Comparison of ENCODE assay signal across 23 cellular contexts in genomic region chr7:96040250-96040772, GRCh38.
DNase-seq lines count a peak whose midpoint lies in the region; ATAC-seq and TF ChIP-seq lines count a peak whose summit lies in the region.
"Had no signal": no experiment of that assay in that cellular context is flagged by ENCODE, and none has a peak within 500 bp of the region (broad histone marks: within the 10 kb centered on the region; RNA-seq: fewer than 3 reads in every experiment).

No MANE protein-coding gene starts in this region.

- ATAC-seq in WTC11 = peak; percentile 71
- ATAC-seq: GM12878, HCT116, Right ventricle myocardium inferior had no signal

- no peak overlapping the region for H3K27ac ChIP-seq in neural progenitor cell
- H3K27ac ChIP-seq: GM23248 had no signal

- H3K9me3 ChIP-seq in neural progenitor cell (ENCODE audit: low read depth) = no peaks in the 10 kb centered on the region

- no peaks in the 10 kb centered on the region for H3K4me1 ChIP-seq in neural progenitor cell

- H3K27ac Mint-ChIP-seq in WTC11 (no peak overlapping the region), neural progenitor cell (no peak overlapping the region)
- H3K27ac Mint-ChIP-seq: B cell; CD4-positive, CD25-positive, alpha-beta regulatory T cell had no signal

- H3K36me3 Mint-ChIP-seq in WTC11 (no peaks in the 10 kb centered on the region), neural progenitor cell (no peaks in the 10 kb centered on the region)
- H3K36me3 Mint-ChIP-seq: CD4-positive, CD25-positive, alpha-beta regulatory T cell had no signal

- H3K4me3 Mint-ChIP-seq in WTC11 = no peak overlapping the region
- H3K4me3 Mint-ChIP-seq in neural progenitor cell = no peak overlapping the region
- H3K4me3 Mint-ChIP-seq: B cell had no signal

- H3F3A ChIP-seq in neural progenitor cell (ENCODE audit: low read depth) = no peaks in the 10 kb centered on the region

- POLR2A ChIA-PET in WTC11 (lab: Charles Lee) = interaction anchor here (0.8 kb wide), 1 partner anchor 118 kb away, joined by 3 read pairs; no protein-coding TSS in a partner anchor

- peak overlapping the region; percentile 34 for H2AFZ ChIP-seq in neural progenitor cell (replicated peaks)
- H2AFZ ChIP-seq: GM23248 had no signal

- TF ChIP-seq CTCF in WTC11 (IDR thresholded peaks at IDR 0.05) (no peak), neural progenitor cell (IDR thresholded peaks at IDR 0.05) (no peak)

- H3K9me3 Mint-ChIP-seq in WTC11 = no peaks in the 10 kb centered on the region
- H3K9me3 Mint-ChIP-seq in neural progenitor cell = no peaks in the 10 kb centered on the region

- H3K27me3 Mint-ChIP-seq in WTC11 (ENCODE audit: low read depth) = no peaks in the 10 kb centered on the region
- no peaks in the 10 kb centered on the region for H3K27me3 Mint-ChIP-seq in neural progenitor cell (ENCODE audit: insufficient read depth, low read depth)

- no peaks in the 10 kb centered on the region for H3K79me2 ChIP-seq in neural progenitor cell (ENCODE audit: low read depth)

- no peaks in the 10 kb centered on the region for H3K27me3 ChIP-seq in neural progenitor cell

- H3K4me1 Mint-ChIP-seq in WTC11 (peaks cover 4% of the 10 kb centered on the region; the same call in 1 of the 2 replicates), neural progenitor cell (peaks cover 2% of the 10 kb centered on the region)
- H3K4me1 Mint-ChIP-seq: B cell; CD4-positive, CD25-positive, alpha-beta regulatory T cell had no signal

- H4K20me1 ChIP-seq in neural progenitor cell (ENCODE audit: low read depth) = no peaks in the 10 kb centered on the region

- no peak overlapping the region for H3K9ac ChIP-seq in neural progenitor cell
- H3K9ac ChIP-seq: GM23248 had no signal

- DNase-seq in NCI-H187 treated with DMSO at 0.1 percent for 48 hours (lab: John Stamatoyannopoulos, UW) (peak; percentile 41), NCI-H187 (lab: John Stamatoyannopoulos, UW) (no peak), NCI-H1694 treated with DMSO at 0.1 percent for 48 hours (lab: John Stamatoyannopoulos, UW) (peak; percentile 54), WTC11 (ENCODE audit: low spot score) (no peak), neural progenitor cell (ENCODE audit: low spot score) (no peak), NCI-H2081 (lab: John Stamatoyannopoulos, UW) (no peak), kidney tubule cell (ENCODE audit: low spot score) (no peak)
- no peak for DNase-seq in activated CD4-positive, CD25-positive, alpha-beta regulatory T cell treated with anti-CD3 and anti-CD28 coated beads, Interleukin-2, amount 50 U/mL, for 72 hours
- DNase-seq: CD4-positive, CD25-positive, alpha-beta regulatory T cell; COR-L47; EL; GM23248; IMR-90; Kasumi-1; MM.1S; NCI-H1092; NCI-H2081 treated with DMSO at 0.1 percent for 48 hours; NCI-H526 treated with DMSO at 0.1 percent for 48 hours; NK-92 treated with Interleukin-12 subunit alpha and Interleukin-12 subunit beta, amount 100 ng/mL, for 24 hours had no signal

- no peak overlapping the region for H3K4me2 ChIP-seq in neural progenitor cell

- no peak overlapping the region for H3K4me3 ChIP-seq in neural progenitor cell
- H3K4me3 ChIP-seq: GM12878, GM23248 had no signal

- CTCF ChIA-PET in WTC11 (lab: Charles Lee) = no interaction called here

- H3K36me3 ChIP-seq in neural progenitor cell = no peaks in the 10 kb centered on the region

TF ChIP-seq in WTC11, 78 proteins besides CTCF, POLR2A, EP300 and RAD21:
- no peak for TF ChIP-seq ZNF281 (CRISPR knock-in tag; IDR thresholded peaks at IDR 0.05)
- TF ChIP-seq NFYB (CRISPR knock-in tag; conservative IDR thresholded peaks at IDR 0.05; ENCODE audit: low read depth) = no peak
- TF ChIP-seq FOXP4 (CRISPR knock-in tag; IDR thresholded peaks at IDR 0.05) = no peak
- TF ChIP-seq ATF1 (CRISPR knock-in tag; IDR thresholded peaks at IDR 0.05) = no peak
- TF ChIP-seq TP53 (CRISPR knock-in tag; IDR thresholded peaks at IDR 0.05) = no peak
- no peak for TF ChIP-seq CREB1 (CRISPR knock-in tag; IDR thresholded peaks at IDR 0.05)
- no peak for TF ChIP-seq ZNF121 (CRISPR knock-in tag; IDR thresholded peaks at IDR 0.05)
- TF ChIP-seq STAT6 (CRISPR knock-in tag; conservative IDR thresholded peaks at IDR 0.05; ENCODE audit: low read depth) = no peak
- TF ChIP-seq NR3C1 (CRISPR knock-in tag; conservative IDR thresholded peaks at IDR 0.05; ENCODE audit: low read depth) = no peak
- no peak for TF ChIP-seq ELF4 (CRISPR knock-in tag; IDR thresholded peaks at IDR 0.05; ENCODE audit: low read depth)
- TF ChIP-seq ZNF396 (CRISPR knock-in tag; IDR thresholded peaks at IDR 0.05; ENCODE audit: borderline replicate concordance) = no peak

Comparison
In these comparisons a context has a peak if more than half of its experiments do, and no peak if none do; other contexts are left out.
1. DNase-seq: peak in NCI-H187 treated with DMSO at 0.1 percent for 48 hours (single experiment) and NCI-H1694 treated with DMSO at 0.1 percent for 48 hours (single experiment); none in NCI-H187 (0 of 2), WTC11 (single experiment), neural progenitor cell (single experiment), activated CD4-positive, CD25-positive, alpha-beta regulatory T cell treated with anti-CD3 and anti-CD28 coated beads, Interleukin-2, amount 50 U/mL, for 72 hours (single experiment), NCI-H2081 (0 of 2) and kidney tubule cell (single experiment).